ENCODE assay signal across 7 cellular contexts in genomic region chrX:153765138-153766079, GRCh38. TPM values are rescaled to one million over a fixed set of nuclear protein-coding genes. Genes with fewer than 3 reads are reported as not detected.
A peak's percentile ranks its signal among the peaks of the same experiment; 100 is the strongest.
DNase-seq lines count a peak whose midpoint lies in the region; TF ChIP-seq lines count a peak whose summit lies in the region.

No MANE protein-coding gene starts in this region.

- no peaks in the 10 kb centered on the region for H3K9me2 ChIP-seq in hepatocyte (replicated peaks; ENCODE audit: insufficient read depth)

- no peaks in the 10 kb centered on the region for H4K20me1 ChIP-seq in hepatocyte (ENCODE audit: insufficient read depth, poor library complexity, severe bottlenecking)

- DNase-seq in HK-2 (ENCODE audit: unreplicated experiment) (peak; percentile 53), adipocyte (ENCODE audit: low read depth) (no peak), hepatocyte (ENCODE audit: low spot score) (no peak), superior temporal gyrus (ENCODE audit: extremely low spot score) (peak; percentile 89), NCI-H226 (no peak), NCI-H2081 (lab: John Stamatoyannopoulos, UW) (no peak), amniotic stem cell (lab: John Stamatoyannopoulos, UW) (no peak)

- H2AFZ ChIP-seq in hepatocyte, result no peak overlapping the region

- H3K4me3 ChIP-seq in adipocyte (ENCODE audit: low read length) (peak overlapping the region; percentile 78), hepatocyte (no peak overlapping the region)

- H3K36me3 ChIP-seq in adipocyte (ENCODE audit: control insufficient read depth, insufficient read depth, low read length, severe bottlenecking), result peaks cover 3% of the 10 kb centered on the region
- no peaks in the 10 kb centered on the region for H3K36me3 ChIP-seq in hepatocyte (replicated peaks; ENCODE audit: insufficient read depth, low read depth)

- H3K27me3 ChIP-seq in adipocyte (replicated peaks; ENCODE audit: control insufficient read depth, insufficient read depth, low read length), result no peaks in the 10 kb centered on the region
- no peaks in the 10 kb centered on the region for H3K27me3 ChIP-seq in hepatocyte

- TF ChIP-seq CTCF in hepatocyte (IDR thresholded peaks at IDR 0.05; ENCODE audit: poor library complexity), result no peak

- peak overlapping the region; percentile 88 for H3K9ac ChIP-seq in adipocyte (ENCODE audit: low read length)

- H3K79me2 ChIP-seq in hepatocyte, result no peaks in the 10 kb centered on the region

- peak overlapping the region; percentile 69 for H3K4me2 ChIP-seq in hepatocyte

- WGBS in hepatocyte (ENCODE audit: low lambda C conversion rate, missing lambda C conversion rate), result 80% methylated on average over 18 of the region's 27 CpGs

- H3K27ac ChIP-seq in hepatocyte, result peak overlapping the region; percentile 75

- H3K4me1 ChIP-seq in adipocyte (ENCODE audit: control insufficient read depth, insufficient read depth, low read length) (peaks cover 18% of the 10 kb centered on the region), hepatocyte (ENCODE audit: insufficient read depth) (peaks cover 5% of the 10 kb centered on the region)

- H3K9me3 ChIP-seq in adipocyte (ENCODE audit: control insufficient read depth, low read length), result no peaks in the 10 kb centered on the region
- no peaks in the 10 kb centered on the region for H3K9me3 ChIP-seq in hepatocyte (ENCODE audit: low read depth)

RNA-seq across cellular contexts. Expression of gene PLXNB3, which starts 1.4 kb away (rescaled TPM):
- 0.27 and 1.4 TPM in 2 replicates for total RNA-seq in hepatocyte
- polyA plus RNA-seq in hepatocyte, result 0.87 and 5.7 TPM in 2 replicates

RNA-seq across cellular contexts. Expression of gene SRPK3, which starts 15.4 kb away (rescaled TPM):
- 0.08 and 0.20 TPM in 2 replicates for total RNA-seq in hepatocyte
- polyA plus RNA-seq in hepatocyte, result 0.32 and 0.89 TPM in 2 replicates

RNA-seq across cellular contexts. Expression of gene IDH3G, which starts 28.8 kb away (rescaled TPM):
- 35.4 and 35.8 TPM in 2 replicates for total RNA-seq in hepatocyte
- polyA plus RNA-seq in hepatocyte, result 60.0 and 74.3 TPM in 2 replicates

RNA-seq across cellular contexts. Expression of gene SSR4, which starts 29.1 kb away (rescaled TPM):
- 316 and 385 TPM in 2 replicates for total RNA-seq in hepatocyte
- 665 and 693 TPM in 2 replicates for polyA plus RNA-seq in hepatocyte

RNA-seq across cellular contexts. Expression of gene ABCD1, which starts 40.8 kb away (rescaled TPM):
- total RNA-seq in hepatocyte, result 8.3 and 10.5 TPM in 2 replicates
- polyA plus RNA-seq in hepatocyte, result 14.2 and 14.8 TPM in 2 replicates

Comparison
In these comparisons a context has a peak if more than half of its experiments do, and no peak if none do; other contexts are left out.
1. DNase-seq: peak in HK-2 (single experiment) and superior temporal gyrus (single experiment); none in adipocyte (single experiment), hepatocyte (single experiment), NCI-H226 (single experiment), NCI-H2081 (0 of 2) and amniotic stem cell (single experiment).